In the genomic region with DNA sequence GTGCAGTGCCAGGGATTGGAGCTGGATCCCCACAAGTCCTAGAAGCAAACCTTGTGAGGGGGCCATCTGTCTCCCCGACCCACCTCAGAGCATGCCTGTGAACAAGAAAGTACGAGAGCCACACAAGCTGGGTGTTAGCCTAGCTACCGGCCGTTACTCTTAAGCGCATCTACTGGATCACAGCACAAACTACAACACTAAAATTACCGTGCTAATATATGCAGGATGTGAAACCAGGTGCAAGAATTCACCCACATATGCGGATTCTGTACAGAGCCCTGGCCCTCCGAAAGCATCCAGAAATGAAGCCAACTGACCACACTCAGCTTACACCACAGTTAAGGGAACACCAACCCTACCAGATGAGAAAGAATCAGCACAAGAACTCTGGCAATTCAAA, we compare ENCODE assay signal across 28 cellular contexts. TPM values are rescaled to one million over a fixed set of nuclear protein-coding genes. Genes with fewer than 3 reads are reported as not detected.
DNase-seq lines count a peak whose midpoint lies in the region; ATAC-seq and TF ChIP-seq lines count a peak whose summit lies in the region.
"Had no signal": no experiment of that assay in that cellular context is flagged by ENCODE, and none has a peak within 500 bp of the region (broad histone marks: within the 10 kb centered on the region; RNA-seq: fewer than 3 reads in every experiment).

No MANE protein-coding gene starts in this region.

- no peaks in the 10 kb centered on the region for H3K4me1 ChIP-seq in sigmoid colon
- no peaks in the 10 kb centered on the region for H3K4me1 ChIP-seq in adrenal gland (replicated peaks in 1 of 2)
- H3K4me1 ChIP-seq: suprapubic skin had no signal

- H3K4me3 ChIP-seq in sigmoid colon, result no peak overlapping the region
- H3K4me3 ChIP-seq in adrenal gland, result no peak overlapping the region
- H3K4me3 ChIP-seq: coronary artery, suprapubic skin had no signal

- intact Hi-C loops in sigmoid colon (cut with DNase I), result no loop called here
- intact Hi-C loops in adrenal gland (cut with DNase I), result no loop called here

- H3K27ac Mint-ChIP-seq in activated CD8-positive, alpha-beta memory T cell treated with anti-CD3 and anti-CD28 coated beads, Interleukin-2, amount 10 ng/mL, durations not matched to agents 7 days and 5 days, result no peak overlapping the region
- H3K27ac Mint-ChIP-seq: activated naive CD4-positive, alpha-beta T cell treated with anti-CD3 and anti-CD28 coated beads, Interleukin-2, amount 50 U/mL, for 24 hours; T-cell had no signal

- TF ChIP-seq CTCF in sigmoid colon (IDR thresholded peaks at IDR 0.05), result no peak
- TF ChIP-seq CTCF in adrenal gland (IDR thresholded peaks at IDR 0.05), result no peak

- H3K27me3 ChIP-seq in sigmoid colon (no peaks in the 10 kb centered on the region), adrenal gland (no peaks in the 10 kb centered on the region)
- H3K27me3 ChIP-seq: suprapubic skin had no signal

- H3K9me3 Mint-ChIP-seq in activated CD8-positive, alpha-beta memory T cell treated with anti-CD3 and anti-CD28 coated beads, Interleukin-2, amount 10 ng/mL, durations not matched to agents 7 days and 5 days (ENCODE audit: low read depth), result no peaks in the 10 kb centered on the region
- H3K9me3 Mint-ChIP-seq: activated naive CD4-positive, alpha-beta T cell treated with anti-CD3 and anti-CD28 coated beads, Interleukin-2, amount 50 U/mL, for 24 hours had no signal

- H3K4me3 Mint-ChIP-seq in activated CD8-positive, alpha-beta memory T cell treated with anti-CD3 and anti-CD28 coated beads, Interleukin-2, amount 10 ng/mL, durations not matched to agents 7 days and 5 days, result no peak overlapping the region
- H3K4me3 Mint-ChIP-seq: activated naive CD4-positive, alpha-beta T cell treated with anti-CD3 and anti-CD28 coated beads, Interleukin-2, amount 50 U/mL, for 24 hours; T-cell had no signal

- no peaks in the 10 kb centered on the region for H3K9me3 ChIP-seq in KOPT-K1 (ENCODE audit: insufficient read depth, low read length, poor library complexity, severe bottlenecking)
- H3K9me3 ChIP-seq in sigmoid colon, result no peaks in the 10 kb centered on the region
- no peaks in the 10 kb centered on the region for H3K9me3 ChIP-seq in adrenal gland (replicated peaks in 1 of 3)
- H3K9me3 ChIP-seq: suprapubic skin had no signal

- WGBS in sigmoid colon, 2 donors, result 82 to 88% methylated on average over 8 of the region's 8 CpGs
- 84 to 92% (median 89%) methylated on average over 8 of the region's 8 CpGs for WGBS in adrenal gland, 4 donors

- TF ChIP-seq EP300 in sigmoid colon (IDR thresholded peaks at IDR 0.05), result no peak

- H3K36me3 ChIP-seq in KOPT-K1 (ENCODE audit: insufficient read depth, low read length) (peaks cover 18% of the 10 kb centered on the region), sigmoid colon (no peaks in the 10 kb centered on the region), adrenal gland (replicated peaks in 1 of 2) (no peaks in the 10 kb centered on the region)
- H3K36me3 ChIP-seq: suprapubic skin had no signal

- no peaks in the 10 kb centered on the region for H3K4me1 Mint-ChIP-seq in activated CD8-positive, alpha-beta memory T cell treated with anti-CD3 and anti-CD28 coated beads, Interleukin-2, amount 10 ng/mL, durations not matched to agents 7 days and 5 days
- H3K4me1 Mint-ChIP-seq: activated naive CD4-positive, alpha-beta T cell treated with anti-CD3 and anti-CD28 coated beads, Interleukin-2, amount 50 U/mL, for 24 hours; T-cell had no signal

- no peak for DNase-seq in activated CD8-positive, alpha-beta memory T cell treated with anti-CD3 and anti-CD28 coated beads, Interleukin-2, amount 10 ng/mL, durations not matched to agents 7 days and 5 days
- DNase-seq in activated CD8-positive, alpha-beta memory T cell treated with anti-CD3 and anti-CD28 coated beads for 24 hours, result no peak
- DNase-seq in sigmoid colon, result no peak
- no peak for DNase-seq in adrenal gland
- DNase-seq in COR-L47 (lab: John Stamatoyannopoulos, UW), result no peak
- no peak for DNase-seq in cortex of kidney (lab: John Stamatoyannopoulos, UW)
- DNase-seq: activated CD4-positive, alpha-beta T cell treated with anti-CD3 and anti-CD28 coated beads, Interleukin-2, amount 50 U/mL, for 4 hours; activated T-cell treated with anti-CD3 and anti-CD28 coated beads, Interleukin-2, amount 50 U/mL, for 1 hour; GF-D8; GOT3; NCI-H1092; NCI-H524 treated with DMSO at 0.1 percent for 48 hours; SHP77; stimulated activated CD8-positive, alpha-beta memory T cell treated with anti-CD3 and anti-CD28 coated beads, Interleukin-4, amount 100 ng/mL, for 48 hours; T-cell had no signal

- TF ChIP-seq POLR2A in sigmoid colon (IDR thresholded peaks at IDR 0.05) (no peak), adrenal gland (IDR thresholded peaks at IDR 0.05) (no peak)

- H3K36me3 Mint-ChIP-seq in activated CD8-positive, alpha-beta memory T cell treated with anti-CD3 and anti-CD28 coated beads, Interleukin-2, amount 10 ng/mL, durations not matched to agents 7 days and 5 days, result no peaks in the 10 kb centered on the region
- H3K36me3 Mint-ChIP-seq: T-cell had no signal

- no peaks in the 10 kb centered on the region for H3K27me3 Mint-ChIP-seq in activated CD8-positive, alpha-beta memory T cell treated with anti-CD3 and anti-CD28 coated beads, Interleukin-2, amount 10 ng/mL, durations not matched to agents 7 days and 5 days
- H3K27me3 Mint-ChIP-seq: activated naive CD4-positive, alpha-beta T cell treated with anti-CD3 and anti-CD28 coated beads, Interleukin-2, amount 50 U/mL, for 24 hours; T-cell had no signal

- CTCF ChIA-PET in activated CD8-positive, alpha-beta memory T cell treated with anti-CD3 and anti-CD28 coated beads, Interleukin-2, amount 10 ng/mL, durations not matched to agents 7 days and 5 days (lab: Charles Lee), result no interaction called here

- ATAC-seq in activated CD8-positive, alpha-beta memory T cell treated with anti-CD3 and anti-CD28 coated beads, Interleukin-2, amount 10 ng/mL, durations not matched to agents 7 days and 5 days, result peak; percentile 27
- ATAC-seq in GM21825 (IDR thresholded peaks at IDR 0.05; ENCODE audit: unreplicated experiment), result peak; percentile 70
- ATAC-seq: T-cell had no signal

- H3K27ac ChIP-seq in KOPT-K1 (ENCODE audit: low read depth, low read length, poor library complexity, severe bottlenecking), result peak overlapping the region; percentile 100
- no peak overlapping the region for H3K27ac ChIP-seq in sigmoid colon
- H3K27ac ChIP-seq in adrenal gland, result no peak overlapping the region
- H3K27ac ChIP-seq: 22Rv1, coronary artery, KMS-11, suprapubic skin had no signal

RNA-seq across cellular contexts. Expression of a gene that starts 16.0 kb away (rescaled TPM):
- total RNA-seq in activated CD8-positive, alpha-beta memory T cell treated with anti-CD3 and anti-CD28 coated beads, Interleukin-2, amount 10 ng/mL, durations not matched to agents 7 days and 5 days, result not detected
- total RNA-seq in sigmoid colon (not detected), adrenal gland (10 to 100 TPM in 2 of 8 donors, 1 to 10 TPM in 1, not detected in 5; 3.3 to 15.4 (median 14.6) TPM)
- polyA plus RNA-seq in sigmoid colon (10 to 100 TPM in 1 of 3 donors, 1 to 10 TPM in 1, under 1 TPM in 1; 0.67 to 25.8 (median 1.8) TPM), adrenal gland (1 to 10 TPM in 2 of 3 donors, not detected in 1; 3.2 to 3.3 TPM)
- total RNA-seq: endothelial cell of umbilical vein, fibroblast of villous mesenchyme, pulmonary artery endothelial cell, suprapubic skin had no signal
- polyA plus RNA-seq: BJ, endothelial cell of umbilical vein, neural cell had no signal

RNA-seq across cellular contexts. Expression of a gene that starts 37.5 kb away (rescaled TPM):
- total RNA-seq in activated CD8-positive, alpha-beta memory T cell treated with anti-CD3 and anti-CD28 coated beads, Interleukin-2, amount 10 ng/mL, durations not matched to agents 7 days and 5 days, result not detected
- total RNA-seq in sigmoid colon (not detected), adrenal gland (10 to 100 TPM in 2 of 8 donors, 1 to 10 TPM in 1, not detected in 5; 4.8 to 43.4 (median 40.0) TPM)
- polyA plus RNA-seq in sigmoid colon (10 to 100 TPM in 1 of 3 donors, 1 to 10 TPM in 2; 1.4 to 30.0 (median 3.0) TPM), adrenal gland (1 to 10 TPM in 2 of 3 donors, not detected in 1; 2.8 to 4.4 TPM)
- total RNA-seq: endothelial cell of umbilical vein, fibroblast of villous mesenchyme, kidney epithelial cell, pulmonary artery endothelial cell, suprapubic skin had no signal
- polyA plus RNA-seq: BJ, neural cell had no signal
